Comparison of ENCODE assay signal across 1 cellular context in the genomic region with DNA sequence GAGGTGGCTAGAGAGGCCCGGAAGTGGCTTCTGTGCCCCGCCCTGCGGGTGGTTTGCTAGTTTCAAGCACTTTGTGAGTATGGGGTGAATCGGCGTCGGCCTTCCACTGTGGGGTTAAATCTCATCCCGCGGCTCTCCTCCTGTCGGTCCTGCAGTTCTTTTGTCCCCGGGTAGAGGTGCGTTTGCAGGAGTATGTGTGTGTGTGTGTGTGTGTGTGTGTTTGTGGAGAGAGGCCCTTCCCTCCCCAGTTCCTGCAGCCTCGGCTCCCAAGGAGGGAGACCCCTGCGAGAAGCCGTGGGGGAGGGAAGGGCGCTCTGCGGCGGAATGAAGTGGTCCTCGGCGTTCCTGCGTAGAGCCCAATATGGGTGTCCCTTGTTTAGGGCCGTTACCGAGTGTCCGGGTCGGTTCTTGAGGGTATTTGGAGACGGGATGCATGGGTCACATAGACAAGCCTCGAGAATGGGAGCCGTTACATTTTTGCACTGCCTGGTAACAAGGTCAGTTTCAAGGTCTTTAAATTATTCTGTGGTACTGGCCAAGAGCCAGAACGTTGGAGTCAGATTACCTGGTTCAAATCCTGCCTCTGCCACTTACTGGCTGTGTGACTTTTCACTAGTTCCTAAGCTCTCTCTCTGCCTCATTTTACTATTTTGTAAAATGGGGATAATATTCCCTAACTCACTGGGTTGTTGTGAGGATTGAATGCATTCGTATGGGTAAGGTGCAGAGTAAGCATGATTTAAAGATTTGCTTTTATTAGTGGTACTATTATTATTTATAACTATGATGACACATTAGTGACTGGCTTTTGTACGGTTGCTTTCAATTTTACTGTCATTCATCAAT.
A peak's percentile ranks its signal among the peaks of the same experiment; 100 is the strongest.
TF ChIP-seq lines count a peak whose summit lies in the region.

A gene (plus strand): TSS at position 56 of the 846 bp plus-strand sequence. CDS start 9,640 bp downstream, outside the sequence.

TF ChIP-seq in HepG2, 621 proteins besides CTCF, POLR2A, EP300 and RAD21 (continued from another document and continues in another):
- TF ChIP-seq, protein P1, sequence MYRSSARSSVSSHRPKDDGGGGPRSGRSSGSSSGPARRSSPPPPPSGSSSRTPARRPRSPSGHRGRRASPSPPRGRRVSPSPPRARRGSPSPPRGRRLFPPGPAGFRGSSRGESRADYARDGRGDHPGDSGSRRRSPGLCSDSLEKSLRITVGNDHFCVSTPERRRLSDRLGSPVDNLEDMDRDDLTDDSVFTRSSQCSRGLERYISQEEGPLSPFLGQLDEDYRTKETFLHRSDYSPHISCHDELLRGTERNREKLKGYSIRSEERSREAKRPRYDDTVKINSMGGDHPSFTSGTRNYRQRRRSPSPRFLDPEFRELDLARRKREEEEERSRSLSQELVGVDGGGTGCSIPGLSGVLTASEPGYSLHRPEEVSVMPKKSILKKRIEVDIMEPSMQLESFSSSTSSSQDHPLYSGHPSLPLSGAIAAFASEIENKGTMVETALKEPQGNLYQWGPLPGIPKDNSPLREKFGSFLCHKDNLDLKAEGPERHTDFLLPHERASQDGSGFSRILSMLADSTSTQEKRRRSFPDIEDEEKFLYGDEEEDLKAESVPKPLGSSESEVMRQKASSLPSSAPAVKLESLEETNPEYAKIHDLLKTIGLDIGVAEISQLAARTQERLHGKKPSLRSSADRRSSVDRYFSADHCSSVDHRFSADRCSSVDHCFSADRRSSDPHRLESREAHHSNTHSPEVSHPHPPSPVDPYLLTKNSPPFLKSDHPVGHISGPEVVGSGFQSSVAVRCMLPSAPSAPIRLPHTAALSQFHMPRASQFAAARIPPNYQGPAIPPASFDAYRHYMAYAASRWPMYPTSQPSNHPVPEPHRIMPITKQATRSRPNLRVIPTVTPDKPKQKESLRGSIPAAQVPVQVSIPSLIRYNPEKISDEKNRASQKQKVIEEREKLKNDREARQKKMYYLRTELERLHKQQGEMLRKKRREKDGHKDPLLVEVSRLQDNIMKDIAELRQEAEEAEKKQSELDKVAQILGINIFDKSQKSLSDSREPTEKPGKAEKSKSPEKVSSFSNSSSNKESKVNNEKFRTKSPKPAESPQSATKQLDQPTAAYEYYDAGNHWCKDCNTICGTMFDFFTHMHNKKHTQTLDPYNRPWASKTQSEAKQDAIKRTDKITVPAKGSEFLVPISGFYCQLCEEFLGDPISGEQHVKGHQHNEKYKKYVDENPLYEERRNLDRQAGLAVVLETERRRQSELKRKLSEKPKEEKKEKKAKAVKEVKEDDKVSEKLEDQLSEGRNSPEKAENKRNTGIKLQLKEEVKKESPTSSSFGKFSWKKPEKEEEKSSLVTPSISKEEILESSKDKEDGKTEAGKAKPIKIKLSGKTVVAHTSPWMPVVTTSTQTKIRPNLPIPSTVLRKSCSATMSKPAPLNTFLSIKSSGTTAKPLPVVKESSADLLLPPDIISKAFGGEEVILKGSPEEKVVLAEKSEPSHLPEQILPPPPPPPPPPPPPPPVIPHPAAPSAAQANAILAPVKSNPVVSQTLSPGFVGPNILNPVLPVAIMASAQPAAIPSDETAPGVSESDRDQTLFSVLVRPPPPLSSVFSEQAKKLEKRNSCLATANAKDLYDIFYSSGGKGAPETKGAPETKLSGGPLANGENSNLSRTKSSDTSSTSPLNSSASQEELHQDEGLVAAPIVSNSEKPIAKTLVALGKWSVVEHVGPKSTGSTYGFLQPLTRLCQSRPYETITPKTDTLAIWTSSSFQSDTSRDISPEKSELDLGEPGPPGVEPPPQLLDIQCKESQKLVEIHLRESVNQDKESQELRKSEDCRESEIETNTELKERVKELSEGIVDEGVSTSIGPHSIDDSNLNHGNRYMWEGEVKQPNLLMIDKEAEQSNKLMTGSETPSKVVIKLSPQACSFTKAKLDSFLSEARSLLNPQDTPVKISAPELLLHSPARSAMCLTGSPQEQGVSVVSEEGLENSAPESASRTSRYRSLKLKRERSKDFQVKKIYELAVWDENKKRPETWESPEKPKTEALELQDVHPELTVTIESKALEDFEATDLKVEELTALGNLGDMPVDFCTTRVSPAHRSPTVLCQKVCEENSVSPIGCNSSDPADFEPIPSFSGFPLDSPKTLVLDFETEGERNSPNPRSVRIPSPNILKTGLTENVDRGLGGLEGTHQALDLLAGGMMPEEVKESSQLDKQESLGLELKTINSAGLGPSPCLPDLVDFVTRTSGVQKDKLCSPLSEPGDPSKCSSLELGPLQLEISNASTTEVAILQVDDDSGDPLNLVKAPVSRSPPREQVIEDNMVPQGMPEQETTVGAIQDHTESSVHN (CRISPR knock-in tag; IDR thresholded peaks at IDR 0.05), result no peak
- TF ChIP-seq, protein P2, sequence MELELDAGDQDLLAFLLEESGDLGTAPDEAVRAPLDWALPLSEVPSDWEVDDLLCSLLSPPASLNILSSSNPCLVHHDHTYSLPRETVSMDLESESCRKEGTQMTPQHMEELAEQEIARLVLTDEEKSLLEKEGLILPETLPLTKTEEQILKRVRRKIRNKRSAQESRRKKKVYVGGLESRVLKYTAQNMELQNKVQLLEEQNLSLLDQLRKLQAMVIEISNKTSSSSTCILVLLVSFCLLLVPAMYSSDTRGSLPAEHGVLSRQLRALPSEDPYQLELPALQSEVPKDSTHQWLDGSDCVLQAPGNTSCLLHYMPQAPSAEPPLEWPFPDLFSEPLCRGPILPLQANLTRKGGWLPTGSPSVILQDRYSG (CRISPR knock-in tag; IDR thresholded peaks at IDR 0.05), result no peak
- TF ChIP-seq, protein P3, sequence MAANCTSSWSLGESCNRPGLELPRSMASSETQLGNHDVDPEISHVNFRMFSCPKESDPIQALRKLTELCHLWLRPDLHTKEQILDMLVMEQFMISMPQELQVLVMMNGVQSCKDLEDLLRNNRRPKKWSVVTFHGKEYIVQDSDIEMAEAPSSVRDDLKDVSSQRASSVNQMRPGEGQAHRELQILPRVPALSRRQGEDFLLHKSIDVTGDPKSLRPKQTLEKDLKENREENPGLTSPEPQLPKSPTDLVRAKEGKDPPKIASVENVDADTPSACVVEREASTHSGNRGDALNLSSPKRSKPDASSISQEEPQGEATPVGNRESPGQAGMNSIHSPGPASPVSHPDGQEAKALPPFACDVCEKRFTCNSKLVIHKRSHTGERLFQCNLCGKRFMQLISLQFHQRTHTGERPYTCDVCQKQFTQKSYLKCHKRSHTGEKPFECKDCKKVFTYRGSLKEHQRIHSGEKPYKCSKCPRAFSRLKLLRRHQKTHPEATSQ (CRISPR knock-in tag; IDR thresholded peaks at IDR 0.05; ENCODE audit: borderline replicate concordance), result no peak
- TF ChIP-seq, protein P4, sequence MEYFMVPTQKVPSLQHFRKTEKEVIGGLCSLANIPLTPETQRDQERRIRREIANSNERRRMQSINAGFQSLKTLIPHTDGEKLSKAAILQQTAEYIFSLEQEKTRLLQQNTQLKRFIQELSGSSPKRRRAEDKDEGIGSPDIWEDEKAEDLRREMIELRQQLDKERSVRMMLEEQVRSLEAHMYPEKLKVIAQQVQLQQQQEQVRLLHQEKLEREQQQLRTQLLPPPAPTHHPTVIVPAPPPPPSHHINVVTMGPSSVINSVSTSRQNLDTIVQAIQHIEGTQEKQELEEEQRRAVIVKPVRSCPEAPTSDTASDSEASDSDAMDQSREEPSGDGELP (IDR thresholded peaks at IDR 0.05; ENCODE audit: borderline replicate concordance, low read depth), result peak; percentile 5; the same call in 1 of the 2 replicates
- TF ChIP-seq, protein P5, sequence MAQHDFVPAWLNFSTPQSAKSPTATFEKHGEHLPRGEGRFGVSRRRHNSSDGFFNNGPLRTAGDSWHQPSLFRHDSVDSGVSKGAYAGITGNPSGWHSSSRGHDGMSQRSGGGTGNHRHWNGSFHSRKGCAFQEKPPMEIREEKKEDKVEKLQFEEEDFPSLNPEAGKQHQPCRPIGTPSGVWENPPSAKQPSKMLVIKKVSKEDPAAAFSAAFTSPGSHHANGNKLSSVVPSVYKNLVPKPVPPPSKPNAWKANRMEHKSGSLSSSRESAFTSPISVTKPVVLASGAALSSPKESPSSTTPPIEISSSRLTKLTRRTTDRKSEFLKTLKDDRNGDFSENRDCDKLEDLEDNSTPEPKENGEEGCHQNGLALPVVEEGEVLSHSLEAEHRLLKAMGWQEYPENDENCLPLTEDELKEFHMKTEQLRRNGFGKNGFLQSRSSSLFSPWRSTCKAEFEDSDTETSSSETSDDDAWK (CRISPR knock-in tag; IDR thresholded peaks at IDR 0.05), result no peak
- TF ChIP-seq ZNF644 (CRISPR knock-in tag; IDR thresholded peaks at IDR 0.05; ENCODE audit: low read depth) (no peak), ZNF3 (CRISPR knock-in tag; IDR thresholded peaks at IDR 0.05) (peak; percentile 48; the same call in 1 of the 2 replicates), ZFP37 (CRISPR knock-in tag; IDR thresholded peaks at IDR 0.05; ENCODE audit: borderline replicate concordance) (no peak), MIXL1 (CRISPR knock-in tag; IDR thresholded peaks at IDR 0.05) (no peak), FOXC1 (CRISPR knock-in tag; IDR thresholded peaks at IDR 0.05; ENCODE audit: borderline replicate concordance) (peak; percentile 86; the same call in 1 of the 2 replicates), ZNF264 (CRISPR knock-in tag; IDR thresholded peaks at IDR 0.05) (peak; percentile 62), SP4 (CRISPR knock-in tag; IDR thresholded peaks at IDR 0.05) (peak; percentile 68), MIER3 (CRISPR knock-in tag; IDR thresholded peaks at IDR 0.05; ENCODE audit: borderline replicate concordance) (no peak), ZNF547 (CRISPR knock-in tag; IDR thresholded peaks at IDR 0.05) (peak; percentile 83; the same call in 1 of the 2 replicates), IKZF1 (IDR thresholded peaks at IDR 0.05) (no peak), ZC3H13 (CRISPR knock-in tag; IDR thresholded peaks at IDR 0.05) (peak; percentile 78; the same call in 1 of the 2 replicates), RBM39 (IDR thresholded peaks at IDR 0.05; ENCODE audit: low read depth, low read length, poor library complexity, severe bottlenecking) (no peak), NR1H2 (CRISPR knock-in tag; IDR thresholded peaks at IDR 0.05; ENCODE audit: borderline replicate concordance, low read depth) (0 out of 2 replicates have a peak, but pooled peaks have one; percentile 30), GLI4 (CRISPR knock-in tag; IDR thresholded peaks at IDR 0.05; ENCODE audit: borderline replicate concordance) (no peak; the same call in 1 of the 2 replicates), ZBTB42 (CRISPR knock-in tag; IDR thresholded peaks at IDR 0.05) (peak; percentile 85; the same call in 1 of the 2 replicates), PCBP1 (IDR thresholded peaks at IDR 0.05; ENCODE audit: borderline replicate concordance, low read depth, low read length) (0 out of 2 replicates have a peak, but pooled peaks have one; percentile 59), TARDBP (CRISPR knock-in tag; IDR thresholded peaks at IDR 0.05) (peak; percentile 65), THAP11 (CRISPR knock-in tag; IDR thresholded peaks at IDR 0.05) (peak; percentile 84), ZNF776 (CRISPR knock-in tag; IDR thresholded peaks at IDR 0.05) (peak; percentile 52; the same call in 1 of the 2 replicates), TMF1 (CRISPR knock-in tag; IDR thresholded peaks at IDR 0.05; ENCODE audit: low read depth) (0 out of 2 replicates have a peak, but pooled peaks have one; percentile 53), ZNF780A (CRISPR knock-in tag; IDR thresholded peaks at IDR 0.05) (no peak; the same call in 1 of the 2 replicates), ZNF569 (CRISPR knock-in tag; IDR thresholded peaks at IDR 0.05; ENCODE audit: borderline replicate concordance) (no peak), ZNF788 (CRISPR knock-in tag; IDR thresholded peaks at IDR 0.05; ENCODE audit: borderline replicate concordance) (peak; percentile 67; the same call in 1 of the 2 replicates), ZNF24 (IDR thresholded peaks at IDR 0.05) (no peak), MYC (CRISPR knock-in tag; IDR thresholded peaks at IDR 0.05; ENCODE audit: borderline replicate concordance) (peak; percentile 36; the same call in 1 of the 2 replicates)
- TF ChIP-seq, protein P6, sequence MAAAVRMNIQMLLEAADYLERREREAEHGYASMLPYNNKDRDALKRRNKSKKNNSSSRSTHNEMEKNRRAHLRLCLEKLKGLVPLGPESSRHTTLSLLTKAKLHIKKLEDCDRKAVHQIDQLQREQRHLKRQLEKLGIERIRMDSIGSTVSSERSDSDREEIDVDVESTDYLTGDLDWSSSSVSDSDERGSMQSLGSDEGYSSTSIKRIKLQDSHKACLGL (CRISPR knock-in tag; IDR thresholded peaks at IDR 0.05), result peak; percentile 59; the same call in 1 of the 2 replicates
- TF ChIP-seq, protein P7, sequence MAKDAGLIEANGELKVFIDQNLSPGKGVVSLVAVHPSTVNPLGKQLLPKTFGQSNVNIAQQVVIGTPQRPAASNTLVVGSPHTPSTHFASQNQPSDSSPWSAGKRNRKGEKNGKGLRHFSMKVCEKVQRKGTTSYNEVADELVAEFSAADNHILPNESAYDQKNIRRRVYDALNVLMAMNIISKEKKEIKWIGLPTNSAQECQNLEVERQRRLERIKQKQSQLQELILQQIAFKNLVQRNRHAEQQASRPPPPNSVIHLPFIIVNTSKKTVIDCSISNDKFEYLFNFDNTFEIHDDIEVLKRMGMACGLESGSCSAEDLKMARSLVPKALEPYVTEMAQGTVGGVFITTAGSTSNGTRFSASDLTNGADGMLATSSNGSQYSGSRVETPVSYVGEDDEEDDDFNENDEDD (CRISPR knock-in tag; IDR thresholded peaks at IDR 0.05; ENCODE audit: borderline replicate concordance), result no peak; the same call in 1 of the 2 replicates
- TF ChIP-seq, protein P8, sequence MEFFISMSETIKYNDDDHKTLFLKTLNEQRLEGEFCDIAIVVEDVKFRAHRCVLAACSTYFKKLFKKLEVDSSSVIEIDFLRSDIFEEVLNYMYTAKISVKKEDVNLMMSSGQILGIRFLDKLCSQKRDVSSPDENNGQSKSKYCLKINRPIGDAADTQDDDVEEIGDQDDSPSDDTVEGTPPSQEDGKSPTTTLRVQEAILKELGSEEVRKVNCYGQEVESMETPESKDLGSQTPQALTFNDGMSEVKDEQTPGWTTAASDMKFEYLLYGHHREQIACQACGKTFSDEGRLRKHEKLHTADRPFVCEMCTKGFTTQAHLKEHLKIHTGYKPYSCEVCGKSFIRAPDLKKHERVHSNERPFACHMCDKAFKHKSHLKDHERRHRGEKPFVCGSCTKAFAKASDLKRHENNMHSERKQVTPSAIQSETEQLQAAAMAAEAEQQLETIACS (CRISPR knock-in tag; IDR thresholded peaks at IDR 0.05), result no peak
- TF ChIP-seq, protein P9, sequence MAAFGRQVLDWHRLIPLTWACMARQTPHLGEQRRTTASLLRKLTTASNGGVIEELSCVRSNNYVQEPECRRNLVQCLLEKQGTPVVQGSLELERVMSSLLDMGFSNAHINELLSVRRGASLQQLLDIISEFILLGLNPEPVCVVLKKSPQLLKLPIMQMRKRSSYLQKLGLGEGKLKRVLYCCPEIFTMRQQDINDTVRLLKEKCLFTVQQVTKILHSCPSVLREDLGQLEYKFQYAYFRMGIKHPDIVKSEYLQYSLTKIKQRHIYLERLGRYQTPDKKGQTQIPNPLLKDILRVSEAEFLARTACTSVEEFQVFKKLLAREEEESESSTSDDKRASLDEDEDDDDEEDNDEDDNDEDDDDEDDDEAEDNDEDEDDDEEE (CRISPR knock-in tag; IDR thresholded peaks at IDR 0.05), result no peak
